In the genomic region with DNA sequence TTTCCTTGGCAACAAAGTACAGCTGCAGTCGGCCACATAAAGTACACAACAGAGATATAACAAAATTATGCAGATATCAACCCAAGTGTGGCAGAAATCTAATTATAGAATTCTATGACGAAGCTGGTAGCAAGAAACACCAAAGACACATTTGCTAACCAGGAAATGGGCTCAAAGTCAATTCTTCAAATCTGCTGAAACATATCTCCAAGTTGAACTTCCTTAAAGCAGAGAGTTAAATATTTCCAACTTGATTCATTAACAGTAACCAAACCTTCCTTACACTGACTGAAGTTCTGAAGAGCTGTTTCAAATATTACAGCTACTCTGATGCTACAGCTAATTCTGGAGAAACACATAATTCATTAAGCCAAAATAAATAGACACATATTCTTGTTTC, we compare ENCODE assay signal across 7 cellular contexts.
DNase-seq lines count a peak whose midpoint lies in the region; ATAC-seq, FAIRE-seq and TF ChIP-seq lines count a peak whose summit lies in the region.

No MANE protein-coding gene starts in this region.

- peak overlapping the region in 1 of 2 donors; percentile 11 for H3K4me3 Mint-ChIP-seq in stimulated activated naive B cell treated with anti-CD40 and anti-IgM and Interleukin-4, amounts not matched to agents 10 μg/mL and 1 μg/mL and 100 μg/mL, for 72 hours

- no peak overlapping the region for H3K27ac ChIP-seq in HEK293 (ENCODE audit: extremely low read depth, low read depth, low read length)
- H3K27ac ChIP-seq in right atrium auricular region = peak overlapping the region; percentile 43 to 60

- H3K36me3 ChIP-seq in HEK293 (ENCODE audit: control insufficient read depth in 2 of 2, insufficient read depth in 1 of 2, low read length in 2 of 2) (peaks cover 16 to 83% of the 10 kb centered on the region in 2 experiments), right atrium auricular region (peaks cover 27% of the 10 kb centered on the region)

- no peak for TF ChIP-seq CTCF in HEK293 (tag by site-specific recombination; IDR thresholded peaks at IDR 0.05)
- TF ChIP-seq CTCF in right atrium auricular region (IDR thresholded peaks at IDR 0.05) = no peak

- CTCF ChIA-PET in HEK293 (lab: Yijun Ruan, JAX) = interaction anchor here (0.8 kb wide), 1 partner anchor 9 kb away, joined by 3 read pairs; no protein-coding TSS in a partner anchor

- POLR2A ChIA-PET in HEK293 (lab: Yijun Ruan, JAX) = interaction anchor here (0.5 kb wide), 1 partner anchor 44 kb away, joined by 3 read pairs; no protein-coding TSS in a partner anchor

- H3K27me3 Mint-ChIP-seq in stimulated activated naive B cell treated with anti-CD40 and anti-IgM and Interleukin-4, amounts not matched to agents 10 μg/mL and 1 μg/mL and 100 μg/mL, for 72 hours = no peaks in the 10 kb centered on the region

- H3K4me1 ChIP-seq in HEK293 (ENCODE audit: control insufficient read depth, insufficient read depth, low read length) (0 out of 2 replicates have a peak, but pooled peaks cover 4% of the 10 kb centered on the region), right atrium auricular region (peaks cover 0 to 26% of the 10 kb centered on the region in 2 donors)

- H3K4me3 ChIP-seq in HEK293 (ENCODE audit: low read depth, low read length) (no peak overlapping the region), right atrium auricular region (no peak overlapping the region)

- no peaks in the 10 kb centered on the region for H3K9me3 Mint-ChIP-seq in activated naive CD4-positive, alpha-beta T cell treated with anti-CD3 and anti-CD28 coated beads, Interleukin-2, amount 50 U/mL, for 72 hours
- H3K9me3 Mint-ChIP-seq in stimulated activated naive B cell treated with anti-CD40 and anti-IgM and Interleukin-4, amounts not matched to agents 10 μg/mL and 1 μg/mL and 100 μg/mL, for 72 hours = no peaks in the 10 kb centered on the region

- H3K27me3 ChIP-seq in right atrium auricular region = no peaks in the 10 kb centered on the region

- no peak for ATAC-seq in activated naive CD4-positive, alpha-beta T cell treated with anti-CD3 and anti-CD28 coated beads, Interleukin-2, amount 50 U/mL, for 72 hours
- peak; percentile 61 to 71 for ATAC-seq in stimulated activated naive B cell treated with anti-CD40 and anti-IgM and Interleukin-4, amounts not matched to agents 10 μg/mL and 1 μg/mL and 100 μg/mL, for 72 hours (replicated peaks)

- peaks cover 23 to 52% of the 10 kb centered on the region in 2 donors for H3K4me1 Mint-ChIP-seq in stimulated activated naive B cell treated with anti-CD40 and anti-IgM and Interleukin-4, amounts not matched to agents 10 μg/mL and 1 μg/mL and 100 μg/mL, for 72 hours

- no peaks in the 10 kb centered on the region for H3K9me3 ChIP-seq in HEK293 (ENCODE audit: control insufficient read depth, insufficient read depth, low read depth, low read length)
- no peaks in the 10 kb centered on the region for H3K9me3 ChIP-seq in right atrium auricular region

- DNase-seq in activated naive CD4-positive, alpha-beta T cell treated with anti-CD3 and anti-CD28 coated beads, Interleukin-2, amount 50 U/mL, for 72 hours (ENCODE audit: low spot score in 2 of 2) = no peak
- DNase-seq in right atrium auricular region (ENCODE audit: low spot score) (no peak), NCI-H82 treated with DMSO at 0.1 percent for 48 hours (lab: John Stamatoyannopoulos, UW; ENCODE audit: unreplicated experiment) (no peak), iPS-NIHi11 (ENCODE audit: low spot score) (no peak), urothelium cell line (ENCODE audit: low spot score) (no peak)
- DNase-seq in stimulated activated naive B cell treated with anti-CD40 and anti-IgM and Interleukin-4, amounts not matched to agents 10 μg/mL and 1 μg/mL and 100 μg/mL, for 72 hours = no peak

- H3K27ac Mint-ChIP-seq in activated naive CD4-positive, alpha-beta T cell treated with anti-CD3 and anti-CD28 coated beads, Interleukin-2, amount 50 U/mL, for 72 hours = peak overlapping the region; percentile 29 to 41
- H3K27ac Mint-ChIP-seq in stimulated activated naive B cell treated with anti-CD40 and anti-IgM and Interleukin-4, amounts not matched to agents 10 μg/mL and 1 μg/mL and 100 μg/mL, for 72 hours = peak overlapping the region; percentile 85

- FAIRE-seq in urothelium cell line (lab: Jason Lieb, UNC) = no peak

- peaks cover 10 to 30% of the 10 kb centered on the region in 2 donors for H3K36me3 Mint-ChIP-seq in activated naive CD4-positive, alpha-beta T cell treated with anti-CD3 and anti-CD28 coated beads, Interleukin-2, amount 50 U/mL, for 72 hours
- peaks cover 48 to 66% of the 10 kb centered on the region in 2 donors for H3K36me3 Mint-ChIP-seq in stimulated activated naive B cell treated with anti-CD40 and anti-IgM and Interleukin-4, amounts not matched to agents 10 μg/mL and 1 μg/mL and 100 μg/mL, for 72 hours

TF ChIP-seq in HEK293, 187 proteins besides CTCF, POLR2A, EP300 and RAD21:
- TF ChIP-seq FEZF1 (tag by site-specific recombination; IDR thresholded peaks at IDR 0.05) = no peak
- peak; percentile 66; the same call in 1 of the 2 replicates for TF ChIP-seq ZNF394 (tag by site-specific recombination; IDR thresholded peaks at IDR 0.05; ENCODE audit: borderline replicate concordance)

Comparison
In these comparisons a context has a peak if more than half of its experiments do, and no peak if none do; other contexts are left out.
1. ATAC-seq: peak in stimulated activated naive B cell treated with anti-CD40 and anti-IgM and Interleukin-4, amounts not matched to agents 10 μg/mL and 1 μg/mL and 100 μg/mL, for 72 hours (2 of 2); none in activated naive CD4-positive, alpha-beta T cell treated with anti-CD3 and anti-CD28 coated beads, Interleukin-2, amount 50 U/mL, for 72 hours (0 of 2).